12 cellular contexts compared by ENCODE assay signal in genomic region chr22:19115628-19116027, GRCh38. TPM values are rescaled to one million over a fixed set of nuclear protein-coding genes. Genes with fewer than 3 reads are reported as not detected.
DNase-seq lines count a peak whose midpoint lies in the region; ATAC-seq and TF ChIP-seq lines count a peak whose summit lies in the region.
"Had no signal": no experiment of that assay in that cellular context is flagged by ENCODE, and none has a peak within 500 bp of the region (broad histone marks: within the 10 kb centered on the region; RNA-seq: fewer than 3 reads in every experiment).

No MANE protein-coding gene starts in this region.

- H3K4me3 Mint-ChIP-seq in CD4-positive, alpha-beta T cell = no peak overlapping the region

- H3K4me3 ChIP-seq in WERI-Rb-1 (ENCODE audit: low read depth, low read length) = no peak overlapping the region
- H3K4me3 ChIP-seq: cardiac muscle cell, SK-N-MC had no signal

- H3K36me3 ChIP-seq in WERI-Rb-1 = peaks cover 17% of the 10 kb centered on the region; the same call in 1 of the 2 replicates
- H3K36me3 ChIP-seq: cardiac muscle cell had no signal

- no peak for DNase-seq in CD4-positive, alpha-beta T cell
- DNase-seq in GM13976 (ENCODE audit: low spot score) (no peak), WERI-Rb-1 (no peak), lung microvascular endothelial cell (ENCODE audit: low read depth in 2 of 2) (peak; percentile 26 to 27), DMS153 (lab: John Stamatoyannopoulos, UW) (no peak), NCI-H526 treated with DMSO at 0.1 percent for 48 hours (lab: John Stamatoyannopoulos, UW) (no peak), cerebellum (ENCODE audit: low spot score) (no peak)

- H3K4me1 Mint-ChIP-seq in CD4-positive, alpha-beta T cell (ENCODE audit: low read depth) = peaks cover 83% of the 10 kb centered on the region

- peaks cover 27% of the 10 kb centered on the region for H3K36me3 Mint-ChIP-seq in CD4-positive, alpha-beta T cell (ENCODE audit: low read depth)

- peak; percentile 45 for ATAC-seq in CD4-positive, alpha-beta T cell (ENCODE audit: poor library complexity)
- ATAC-seq in GM21786 (IDR thresholded peaks at IDR 0.05; ENCODE audit: unreplicated experiment) = no peak

- intact Hi-C loops in CD4-positive, alpha-beta T cell (cut with DNase I, micrococcal nuclease) = no loop called here

- POLR2A ChIA-PET in CD4-positive, alpha-beta T cell (lab: Charles Lee) = no interaction called here

- CTCF ChIA-PET in CD4-positive, alpha-beta T cell (lab: Charles Lee) = interaction anchor here (0.5 to 1.6 kb wide), 4 partner anchors 8 to 29 kb away, joined by 3 to 6 read pairs (median 4); partner anchors contain the start of genes ESS2 and TSSK2

- in situ Hi-C loops in GM13976 (cut with MboI; ENCODE audit: low sequenced_read_pairs, unreplicated experiment) = loop anchor here (10.0 kb wide), 1 partner anchor 61 kb away; no protein-coding TSS in a partner anchor

- no peak overlapping the region for H3K27ac ChIP-seq in CD4-positive, alpha-beta T cell (ENCODE audit: low read depth, low read length)
- H3K27ac ChIP-seq in WERI-Rb-1 = no peak overlapping the region
- H3K27ac ChIP-seq: cardiac muscle cell, SK-N-MC had no signal

- TF ChIP-seq CTCF in CD4-positive, alpha-beta T cell (IDR thresholded peaks at IDR 0.05) = no peak
- TF ChIP-seq CTCF in GM13976 (IDR thresholded peaks at IDR 0.05; ENCODE audit: borderline replicate concordance, control extremely low read depth, extremely low read depth, insufficient read depth, missing control alignments) = peak; percentile 41
- peak; percentile 54 for TF ChIP-seq CTCF in WERI-Rb-1 (IDR thresholded peaks at IDR 0.05; ENCODE audit: low read depth, low read length)

- no peaks in the 10 kb centered on the region for H3K9me3 Mint-ChIP-seq in CD4-positive, alpha-beta T cell

- no peaks in the 10 kb centered on the region for H3K9me3 ChIP-seq in CD4-positive, alpha-beta T cell (ENCODE audit: control insufficient read depth, low read length)
- H3K9me3 ChIP-seq in WERI-Rb-1 (ENCODE audit: severe bottlenecking) = no peaks in the 10 kb centered on the region

- no peaks in the 10 kb centered on the region for H3K27me3 Mint-ChIP-seq in CD4-positive, alpha-beta T cell

- peak overlapping the region; percentile 56 for H3K27ac Mint-ChIP-seq in CD4-positive, alpha-beta T cell

- no peaks in the 10 kb centered on the region for H3K27me3 ChIP-seq in CD4-positive, alpha-beta T cell (ENCODE audit: control insufficient read depth, insufficient read depth, low read length)
- no peaks in the 10 kb centered on the region for H3K27me3 ChIP-seq in WERI-Rb-1 (ENCODE audit: insufficient read depth, low read depth, severe bottlenecking)
- H3K27me3 ChIP-seq: cardiac muscle cell had no signal

RNA-seq across cellular contexts. Expression of gene DGCR2, which starts 6.6 kb away (rescaled TPM):
- total RNA-seq in CD4-positive, alpha-beta T cell = 10 to 100 TPM; 31.9 to 35.5 TPM
- 28.3 and 37.5 TPM in 2 replicates for total RNA-seq in lung microvascular endothelial cell
- 57.9 TPM for total RNA-seq in cerebellum

RNA-seq across cellular contexts. Expression of gene TSSK2, which starts 15.5 kb away (rescaled TPM):
- total RNA-seq in CD4-positive, alpha-beta T cell = under 1 TPM in 1 of 2 experiments, not detected in 1; 0.31 TPM
- total RNA-seq in lung microvascular endothelial cell (not detected in 2 replicates), cerebellum (not detected)
- total RNA-seq: activated CD8-positive, alpha-beta memory T cell treated with anti-CD3 and anti-CD28 coated beads for 36 hours; cardiac muscle cell; subcutaneous adipose tissue had no signal

RNA-seq across cellular contexts. Expression of gene ESS2, which starts 28.8 kb away (rescaled TPM):
- total RNA-seq in CD4-positive, alpha-beta T cell = 10 to 100 TPM; 56.1 to 58.0 TPM
- total RNA-seq in lung microvascular endothelial cell (3.3 and 4.2 TPM in 2 replicates), cerebellum (10.3 TPM)

RNA-seq across cellular contexts. Expression of gene GSC2, which starts 34.5 kb away (rescaled TPM):
- not detected for total RNA-seq in CD4-positive, alpha-beta T cell
- total RNA-seq in lung microvascular endothelial cell (not detected in 2 replicates), cerebellum (not detected)
- total RNA-seq: activated CD8-positive, alpha-beta memory T cell treated with anti-CD3 and anti-CD28 coated beads for 36 hours; cardiac muscle cell; subcutaneous adipose tissue had no signal

Comparison
In these comparisons a context has a peak if more than half of its experiments do, and no peak if none do; other contexts are left out.
1. DNase-seq: peak in lung microvascular endothelial cell (2 of 2); none in CD4-positive, alpha-beta T cell (0 of 10), GM13976 (single experiment), WERI-Rb-1 (single experiment), DMS153 (single experiment), NCI-H526 treated with DMSO at 0.1 percent for 48 hours (single experiment) and cerebellum (single experiment).